22 cellular contexts compared by ENCODE assay signal in genomic region chr7:26345837-26346236, GRCh38.
"Had no signal": no experiment of that assay in that cellular context is flagged by ENCODE, and none has a peak within 500 bp of the region (broad histone marks: within the 10 kb centered on the region; RNA-seq: fewer than 3 reads in every experiment).

No MANE protein-coding gene starts in this region.

- H3K36me3 ChIP-seq: gastrocnemius medialis, left ventricle myocardium inferior, tibial nerve, uterus had no signal

- DNase-seq: activated CD4-positive, alpha-beta T cell treated with anti-CD3 and anti-CD28 coated beads, Interleukin-2, amount 50 U/mL, for 4 hours; activated CD4-positive, CD25-positive, alpha-beta regulatory T cell treated with anti-CD3 and anti-CD28 coated beads, Interleukin-2, amount 50 U/mL, for 72 hours; activated naive CD4-positive, alpha-beta T cell; activated naive CD8-positive, alpha-beta T cell treated with anti-CD3 and anti-CD28 coated beads for 36 hours; activated T-cell treated with anti-CD3 and anti-CD28 coated beads for 4 hours; amniotic stem cell; gastrocnemius medialis; left ventricle myocardium inferior; mucosa of descending colon; naive B cell; stimulated activated CD4-positive, alpha-beta T cell treated with anti-CD3 and anti-CD28 coated beads, Interleukin-12 subunit alpha, Interleukin-12 subunit beta, amount 100 ng/mL, for 4 hours; stimulated activated CD4-positive, alpha-beta T cell treated with anti-CD3 and anti-CD28 coated beads, Interleukin-1b, Interleukin-23, amount 100 ng/mL, for 48 hours; stimulated activated CD8-positive, alpha-beta memory T cell treated with anti-CD3 and anti-CD28 coated beads, Interleukin-4, amount 100 ng/mL, for 48 hours; stimulated activated naive CD4-positive, alpha-beta T cell treated with Interleukin-2 at 50 U/mL for 16 hours; T-helper 1 cell; T-helper 9 cell had no signal

- H3K9me3 ChIP-seq: body of pancreas, gastrocnemius medialis, left ventricle myocardium inferior, mucosa of descending colon, tibial nerve, uterus had no signal

- H3K27ac ChIP-seq: gastrocnemius medialis, left ventricle myocardium inferior, tibial nerve, uterus had no signal

- ATAC-seq: gastrocnemius medialis had no signal

- H3K27me3 Mint-ChIP-seq: activated naive CD8-positive, alpha-beta T cell treated with anti-CD3 and anti-CD28 coated beads for 36 hours; memory B cell; naive B cell; progenitor cell of endocrine pancreas had no signal

- H3K4me3 Mint-ChIP-seq: activated naive CD8-positive, alpha-beta T cell treated with anti-CD3 and anti-CD28 coated beads for 36 hours; memory B cell; naive B cell; neural crest cell had no signal

- H3K27me3 ChIP-seq: body of pancreas, gastrocnemius medialis, tibial nerve, uterus had no signal

- H3K27ac Mint-ChIP-seq: activated naive CD8-positive, alpha-beta T cell treated with anti-CD3 and anti-CD28 coated beads for 36 hours; memory B cell; progenitor cell of endocrine pancreas had no signal

- H3K4me1 ChIP-seq: gastrocnemius medialis, left ventricle myocardium inferior, tibial nerve, uterus had no signal

- H3K9me3 Mint-ChIP-seq: activated naive CD8-positive, alpha-beta T cell treated with anti-CD3 and anti-CD28 coated beads for 36 hours; memory B cell; naive B cell; neural crest cell had no signal

- H3K4me3 ChIP-seq: body of pancreas, gastrocnemius medialis, left ventricle myocardium inferior, mucosa of descending colon, tibial nerve, uterus had no signal
